Comparison of ENCODE assay signal across 19 cellular contexts in genomic region chr3:75042941-75043340, GRCh38.
DNase-seq lines count a peak whose midpoint lies in the region; ATAC-seq and TF ChIP-seq lines count a peak whose summit lies in the region.
"Had no signal": no experiment of that assay in that cellular context is flagged by ENCODE, and none has a peak within 500 bp of the region (broad histone marks: within the 10 kb centered on the region; RNA-seq: fewer than 3 reads in every experiment).

No MANE protein-coding gene starts in this region.

- H2AFZ ChIP-seq in trophoblast cell (ENCODE audit: insufficient read depth, low read length, poor library complexity): no peak overlapping the region

- WGBS in endodermal cell (ENCODE audit: insufficient coverage in 1 of 2, insufficient read length in 1 of 2), 2 experiments: 92 to 94% methylated on average over 2 of the region's 2 CpGs
- no CpG with 5 or more reads among the region's 2 CpGs for WGBS in trophoblast cell (ENCODE audit: extremely low coverage, insufficient coverage, insufficient read length)

- H2BK120ac ChIP-seq in trophoblast cell (ENCODE audit: insufficient read depth, low read length, poor library complexity): no peak overlapping the region

- no peak overlapping the region for H3K4me2 ChIP-seq in trophoblast cell (ENCODE audit: low read length)

- H3K79me2 ChIP-seq in trophoblast cell (ENCODE audit: control insufficient read depth, insufficient read depth, low read length, poor library complexity): no peaks in the 10 kb centered on the region

- H3K9ac ChIP-seq in endodermal cell (ENCODE audit: extremely low read depth, low read length, poor library complexity, severe bottlenecking) (no peak overlapping the region), trophoblast cell (ENCODE audit: low read length) (peak overlapping the region; percentile 38)

- no peak overlapping the region for H3K27ac Mint-ChIP-seq in endodermal cell
- H3K27ac Mint-ChIP-seq: B cell; CD8-positive, alpha-beta T cell had no signal

- peaks cover 2% of the 10 kb centered on the region for H3K9me3 ChIP-seq in endodermal cell (ENCODE audit: control insufficient read depth, low read length)
- peaks cover 3% of the 10 kb centered on the region for H3K9me3 ChIP-seq in trophoblast cell (ENCODE audit: insufficient read depth, low read depth, low read length)
- H3K9me3 ChIP-seq in HAP-1: no peaks in the 10 kb centered on the region

- no peaks in the 10 kb centered on the region for H3K36me3 ChIP-seq in endodermal cell (ENCODE audit: control insufficient read depth, insufficient read depth, low read length)
- H3K36me3 ChIP-seq in trophoblast cell (ENCODE audit: control insufficient read depth in 1 of 2, insufficient read depth in 2 of 2, low read length in 2 of 2): no peaks in the 10 kb centered on the region
- H3K36me3 ChIP-seq in HAP-1 (replicated peaks): no peaks in the 10 kb centered on the region

- H3K4me1 Mint-ChIP-seq in endodermal cell: no peaks in the 10 kb centered on the region
- H3K4me1 Mint-ChIP-seq: B cell had no signal

- H3K4ac ChIP-seq in trophoblast cell (ENCODE audit: low read depth, low read length): no peak overlapping the region

- H3K36me3 Mint-ChIP-seq in endodermal cell (ENCODE audit: low read depth): no peaks in the 10 kb centered on the region
- H3K36me3 Mint-ChIP-seq: CD8-positive, alpha-beta T cell had no signal

- H3K79me1 ChIP-seq in trophoblast cell (ENCODE audit: low read length): no peaks in the 10 kb centered on the region

- peak; percentile 61 for TF ChIP-seq CTCF in endodermal cell (conservative IDR thresholded peaks at IDR 0.05)

- peaks cover 2% of the 10 kb centered on the region for H3K27me3 Mint-ChIP-seq in endodermal cell (ENCODE audit: insufficient read depth)
- H3K27me3 Mint-ChIP-seq: B cell had no signal

- no peak overlapping the region for H3K23ac ChIP-seq in trophoblast cell (ENCODE audit: low read length)

- H3K27ac ChIP-seq in endodermal cell (ENCODE audit: low read depth, low read length): no peak overlapping the region
- no peak overlapping the region for H3K27ac ChIP-seq in trophoblast cell (ENCODE audit: low read depth, low read length)
- H3K27ac ChIP-seq: 22Rv1, HL-60, SK-N-MC had no signal

- H3K9me3 Mint-ChIP-seq in endodermal cell: no peaks in the 10 kb centered on the region

- no peak overlapping the region for H3K4me3 Mint-ChIP-seq in endodermal cell
- H3K4me3 Mint-ChIP-seq: B cell; CD8-positive, alpha-beta T cell had no signal

- H2AK5ac ChIP-seq in trophoblast cell (ENCODE audit: low read length): no peak overlapping the region

- no peak overlapping the region for H3K14ac ChIP-seq in trophoblast cell (ENCODE audit: low read length)

- H4K12ac ChIP-seq in trophoblast cell (ENCODE audit: low read depth, low read length): no peak overlapping the region

- H3K18ac ChIP-seq in trophoblast cell (ENCODE audit: low read length): no peak overlapping the region

- no peaks in the 10 kb centered on the region for H3K27me3 ChIP-seq in endodermal cell (ENCODE audit: control insufficient read depth, insufficient read depth, low read length, poor library complexity, severe bottlenecking)
- H3K27me3 ChIP-seq in trophoblast cell (ENCODE audit: insufficient read depth, low read length): no peaks in the 10 kb centered on the region
- H3K27me3 ChIP-seq in HAP-1 (ENCODE audit: low read depth): no peaks in the 10 kb centered on the region

- H3K4me1 ChIP-seq in endodermal cell (ENCODE audit: control insufficient read depth, insufficient read depth, low read length) (no peaks in the 10 kb centered on the region), trophoblast cell (ENCODE audit: control insufficient read depth in 1 of 2, insufficient read depth in 2 of 2, low read length in 2 of 2) (no peaks in the 10 kb centered on the region), HAP-1 (no peaks in the 10 kb centered on the region)

- no peak overlapping the region for H4K8ac ChIP-seq in trophoblast cell (ENCODE audit: low read depth, low read length)

- no peak overlapping the region for H2BK5ac ChIP-seq in trophoblast cell (ENCODE audit: low read depth, low read length, poor library complexity)

- in situ Hi-C loops in HAP-1 (cut with MboI; ENCODE audit: low sequenced_read_pairs): no loop called here

- H4K91ac ChIP-seq in trophoblast cell (ENCODE audit: low read depth, low read length): no peak overlapping the region

- DNase-seq in DMS53 (lab: John Stamatoyannopoulos, UW): peak; percentile 36
- DNase-seq in DMS53 treated with DMSO at 0.1 percent for 48 hours (lab: John Stamatoyannopoulos, UW; ENCODE audit: unreplicated experiment): no peak
- DNase-seq in NCI-H69 (lab: John Stamatoyannopoulos, UW): peak; percentile 3
- DNase-seq in endodermal cell: peak; percentile 49
- DNase-seq in trophoblast cell: no peak
- DNase-seq in HAP-1 (ENCODE audit: low spot score in 2 of 2): no peak
- no peak for DNase-seq in NCI-H510A treated with DMSO at 0.1 percent for 48 hours (lab: John Stamatoyannopoulos, UW)
- DNase-seq: CD8-positive, alpha-beta T cell; DND-41; NCI-H1105; NCI-H1694 treated with DMSO at 0.1 percent for 48 hours; NCI-H446; NCI-H82; Right ventricle myocardium superior had no signal

- H2BK12ac ChIP-seq in trophoblast cell (ENCODE audit: low read length): no peak overlapping the region

- ATAC-seq in HG02763 (IDR thresholded peaks at IDR 0.05; ENCODE audit: unreplicated experiment): no peak
- ATAC-seq: CD8-positive, alpha-beta T cell had no signal

- H3K4me3 ChIP-seq in endodermal cell (ENCODE audit: low read length): no peak overlapping the region
- no peak overlapping the region for H3K4me3 ChIP-seq in trophoblast cell (ENCODE audit: low read depth, low read length)
- no peak overlapping the region for H3K4me3 ChIP-seq in HAP-1
- H3K4me3 ChIP-seq: SK-N-MC had no signal

Comparison
In these comparisons a context has a peak if more than half of its experiments do, and no peak if none do; other contexts are left out.
1. DNase-seq: peak in DMS53 (single experiment), NCI-H69 (single experiment) and endodermal cell (single experiment); none in DMS53 treated with DMSO at 0.1 percent for 48 hours (single experiment), trophoblast cell (0 of 2), HAP-1 (0 of 2) and NCI-H510A treated with DMSO at 0.1 percent for 48 hours (single experiment).